ENCODE assay signal across 1 cellular context in genomic region chr12:109573029-109573913, GRCh38.
A peak's percentile ranks its signal among the peaks of the same experiment; 100 is the strongest.
TF ChIP-seq lines count a peak whose summit lies in the region.

Gene MMAB, minus strand, starts transcription at chr12:109573504. Its CDS starts 24 bp downstream, at chr12:109573480.
Gene MVK, plus strand, starts transcription at chr12:109573794. Its CDS starts 1,029 bp downstream, at chr12:109574823.

TF ChIP-seq in K562, 482 proteins besides CTCF, POLR2A, EP300 and RAD21 (continued from another document and continues in another):
- 0 out of 6 replicates have a peak, but pooled peaks of 1 of the 3 experiments have one; percentile 53 for TF ChIP-seq ZBTB11 (CRISPR knock-in tag; IDR thresholded peaks at IDR 0.05)
- TF ChIP-seq LARP7 (IDR thresholded peaks at IDR 0.05): 0 out of 2 replicates have a peak, but pooled peaks have one; percentile 34
- TF ChIP-seq FOSL1 (tag; conservative IDR thresholded peaks at IDR 0.05): peak; percentile 77
- TF ChIP-seq ATF2 (CRISPR knock-in tag; IDR thresholded peaks at IDR 0.05): peak; percentile 93
- TF ChIP-seq ZNF57 (CRISPR knock-in tag; IDR thresholded peaks at IDR 0.05): no peak
- no peak for TF ChIP-seq ELF1 (tag; IDR thresholded peaks at IDR 0.05)
- TF ChIP-seq CCAR2 (IDR thresholded peaks at IDR 0.05; ENCODE audit: low read depth, low read length): no peak
- TF ChIP-seq ZNF766 (CRISPR knock-in tag; conservative IDR thresholded peaks at IDR 0.05): no peak
- no peak for TF ChIP-seq SLC30A9 (CRISPR knock-in tag; IDR thresholded peaks at IDR 0.05)
- TF ChIP-seq MYBL2 (IDR thresholded peaks at IDR 0.05; ENCODE audit: low read depth): peak; percentile 70; the same call in 1 of the 2 replicates
- no peak for TF ChIP-seq MYBL2 (CRISPR knock-in tag; IDR thresholded peaks at IDR 0.05; ENCODE audit: borderline replicate concordance)
- peak; percentile 100 for TF ChIP-seq CREB1 (IDR thresholded peaks at IDR 0.05)
- peak; percentile 99 for TF ChIP-seq CREB1 (CRISPR knock-in tag; IDR thresholded peaks at IDR 0.05)
- peak; percentile 76 for TF ChIP-seq NFIC (IDR thresholded peaks at IDR 0.05)
- TF ChIP-seq PTTG1 (tag; IDR thresholded peaks at IDR 0.05; ENCODE audit: low read depth): no peak
- TF ChIP-seq ETV1 (tag; conservative IDR thresholded peaks at IDR 0.05; ENCODE audit: low read depth): 0 out of 2 replicates have a peak, but pooled peaks have one; percentile 6
- peak; percentile 70 to 99; a peak in 3 of 4 replicates for TF ChIP-seq TBL1XR1 (IDR thresholded peaks at IDR 0.05; ENCODE audit: low read length in 2 of 2)
- TF ChIP-seq ARNT (IDR thresholded peaks at IDR 0.05): peak in 1 of 2 experiments; percentile 53; a peak in 1 of 4 replicates
- peak; percentile 48; the same call in 1 of the 2 replicates for TF ChIP-seq ZNF589 (CRISPR knock-in tag; IDR thresholded peaks at IDR 0.05; ENCODE audit: low read depth)
- TF ChIP-seq ERF (CRISPR knock-in tag; IDR thresholded peaks at IDR 0.05): peak; percentile 83
- TF ChIP-seq CHD2 (IDR thresholded peaks at IDR 0.05; ENCODE audit: low read depth, low read length): peak; percentile 71; the same call in 1 of the 2 replicates
- peak; percentile 92 for TF ChIP-seq ASH1L (IDR thresholded peaks at IDR 0.05; ENCODE audit: borderline replicate concordance, low read depth, partially characterized antibody)
- peak; percentile 96 for TF ChIP-seq L3MBTL2 (IDR thresholded peaks at IDR 0.05)
- peak; percentile 87; the same call in 1 of the 2 replicates for TF ChIP-seq RB1 (IDR thresholded peaks at IDR 0.05; ENCODE audit: low read depth)
- TF ChIP-seq ZSCAN29 (IDR thresholded peaks at IDR 0.05): no peak
- TF ChIP-seq ARID3B (CRISPR knock-in tag; IDR thresholded peaks at IDR 0.05; ENCODE audit: borderline replicate concordance): no peak
- TF ChIP-seq PRDM10 (IDR thresholded peaks at IDR 0.05; ENCODE audit: partially characterized antibody): peak; percentile 56
- no peak for TF ChIP-seq ILK (tag; IDR thresholded peaks at IDR 0.05; ENCODE audit: borderline replicate concordance, low read depth)
- no peak for TF ChIP-seq PREB (CRISPR knock-in tag; IDR thresholded peaks at IDR 0.05)
- no peak for TF ChIP-seq SMAD2 (IDR thresholded peaks at IDR 0.05; ENCODE audit: low read depth, low read length)
- TF ChIP-seq BCLAF1 (IDR thresholded peaks at IDR 0.05; ENCODE audit: borderline replicate concordance in 1 of 2, control insufficient read depth in 1 of 2, low read depth in 2 of 2, low read length in 1 of 2): no peak
- TF ChIP-seq TSHZ1 (CRISPR knock-in tag; IDR thresholded peaks at IDR 0.05): no peak
- TF ChIP-seq PHB (CRISPR knock-in tag; IDR thresholded peaks at IDR 0.05): 0 out of 2 replicates have a peak, but pooled peaks have one; percentile 42
- TF ChIP-seq NFXL1 (CRISPR knock-in tag; IDR thresholded peaks at IDR 0.05): no peak
- peak in 1 of 2 experiments; percentile 76; a peak in 1 of 3 replicates for TF ChIP-seq CBX3 (IDR thresholded peaks at IDR 0.05; ENCODE audit: borderline replicate concordance in 1 of 2, low read length in 2 of 2)
- peak; percentile 93 for TF ChIP-seq ARID4B (CRISPR knock-in tag; IDR thresholded peaks at IDR 0.05)
- TF ChIP-seq ZNF3 (CRISPR knock-in tag; IDR thresholded peaks at IDR 0.05): no peak
